Comparison of ENCODE assay signal across 11 cellular contexts in the genomic region with DNA sequence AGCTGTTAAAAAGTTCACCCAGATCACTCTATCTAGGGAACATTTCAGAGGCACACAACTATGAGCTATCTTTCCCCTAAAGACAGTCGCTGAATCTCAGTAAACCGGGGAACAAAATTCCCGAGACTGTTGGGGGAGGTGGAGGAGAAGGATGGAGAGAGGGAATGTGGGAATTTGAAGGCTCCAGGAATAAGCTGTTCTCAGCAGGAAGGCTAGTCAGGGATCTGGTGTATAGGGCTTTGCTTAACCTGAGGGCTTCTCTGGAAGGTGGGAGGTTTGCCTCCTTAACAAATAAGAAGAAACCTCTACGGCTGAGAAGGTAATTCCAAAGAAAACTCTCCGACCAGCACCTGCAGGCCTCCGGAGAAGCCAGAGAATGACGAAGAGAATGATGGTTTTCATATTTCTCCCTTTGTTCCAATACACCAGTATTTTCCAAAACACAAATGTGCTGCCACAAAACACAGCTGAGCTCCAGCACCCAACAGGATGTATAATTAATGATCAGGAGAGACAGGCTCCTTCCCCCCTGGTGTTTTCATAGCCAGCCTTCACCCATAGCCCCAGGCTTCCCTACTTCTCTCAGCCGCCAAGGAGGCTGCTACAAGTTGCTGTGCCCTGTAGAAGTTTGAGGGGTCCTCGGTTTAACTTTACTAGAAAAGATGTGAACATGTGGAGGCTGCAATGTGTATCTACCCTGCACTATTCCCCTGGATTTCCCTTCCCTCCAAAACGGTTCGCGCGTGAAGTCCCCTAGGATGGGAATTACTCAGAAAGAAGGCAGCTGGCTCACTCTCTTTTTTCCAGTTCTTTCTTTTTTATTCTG. TPM values are rescaled to one million over a fixed set of nuclear protein-coding genes. Genes with fewer than 3 reads are reported as not detected.
A peak's percentile ranks its signal among the peaks of the same experiment; 100 is the strongest.
DNase-seq lines count a peak whose midpoint lies in the region; ATAC-seq and TF ChIP-seq lines count a peak whose summit lies in the region.
"Had no signal": no experiment of that assay in that cellular context is flagged by ENCODE, and none has a peak within 500 bp of the region (broad histone marks: within the 10 kb centered on the region; RNA-seq: fewer than 3 reads in every experiment).

No MANE protein-coding gene starts in this region.

- H4K8ac ChIP-seq in trophoblast cell (ENCODE audit: low read depth, low read length): peak overlapping the region; percentile 64

- H3K9ac ChIP-seq in trophoblast cell (ENCODE audit: low read length): peak overlapping the region; percentile 67

- H3K9me3 ChIP-seq in trophoblast cell (ENCODE audit: insufficient read depth, low read depth, low read length): no peaks in the 10 kb centered on the region
- H3K9me3 ChIP-seq: neutrophil had no signal

- CTCF ChIA-PET in BJ (lab: Yijun Ruan, JAX): interaction anchor here (0.6 to 2.7 kb wide), 10 partner anchors 9 to 472 kb away, joined by 3 to 8 read pairs (median 4); no protein-coding TSS in a partner anchor

- H2AK5ac ChIP-seq in trophoblast cell (ENCODE audit: low read length): no peak overlapping the region

- WGBS in trophoblast cell (ENCODE audit: extremely low coverage, insufficient coverage, insufficient read length): no CpG with 5 or more reads among the region's 13 CpGs

- TF ChIP-seq CTCF in BJ (IDR thresholded peaks at IDR 0.05; ENCODE audit: insufficient read depth, low read depth, low read length) (no peak), epithelial cell of proximal tubule (conservative IDR thresholded peaks at IDR 0.05; ENCODE audit: low read depth, low read length) (no peak)

- no peak overlapping the region for H3K23ac ChIP-seq in trophoblast cell (ENCODE audit: low read length)

- DNase-seq in BJ (ENCODE audit: low read depth) (no peak), NCI-H526 (lab: John Stamatoyannopoulos, UW) (peak; percentile 5 to 41), epithelial cell of proximal tubule (ENCODE audit: low read depth) (no peak), trophoblast cell (no peak), NCI-H2196 treated with DMSO at 0.1 percent for 48 hours (lab: John Stamatoyannopoulos, UW; ENCODE audit: unreplicated experiment) (no peak), iPS-NIHi7 (ENCODE audit: extremely low spot score) (no peak)
- DNase-seq: DND-41, NCI-H1930 had no signal

- H4K91ac ChIP-seq in trophoblast cell (ENCODE audit: low read depth, low read length): no peak overlapping the region

- H3K27me3 ChIP-seq in BJ (ENCODE audit: control insufficient read depth, insufficient read depth, low read length) (no peaks in the 10 kb centered on the region; the same call in 1 of the 2 replicates), trophoblast cell (ENCODE audit: insufficient read depth, low read length) (no peaks in the 10 kb centered on the region)

- no peak overlapping the region for H2AFZ ChIP-seq in trophoblast cell (ENCODE audit: insufficient read depth, low read length, poor library complexity)

- peak overlapping the region; percentile 78 for H3K14ac ChIP-seq in trophoblast cell (ENCODE audit: low read length)

- H3K79me1 ChIP-seq in trophoblast cell (ENCODE audit: low read length): peaks cover 36% of the 10 kb centered on the region

- peak overlapping the region; percentile 89 for H2BK120ac ChIP-seq in trophoblast cell (ENCODE audit: insufficient read depth, low read length, poor library complexity)

- no peak overlapping the region for H3K27ac ChIP-seq in trophoblast cell (ENCODE audit: low read depth, low read length)
- H3K27ac ChIP-seq: neutrophil had no signal

- H3K4me3 ChIP-seq in BJ (ENCODE audit: low read depth, low read length): peak overlapping the region; percentile 83
- H3K4me3 ChIP-seq in epithelial cell of proximal tubule (ENCODE audit: low read depth, low read length): peak overlapping the region; percentile 85
- peak overlapping the region; percentile 97 for H3K4me3 ChIP-seq in trophoblast cell (ENCODE audit: low read depth, low read length)

- H2BK12ac ChIP-seq in trophoblast cell (ENCODE audit: low read length): no peak overlapping the region

- H3K79me2 ChIP-seq in trophoblast cell (ENCODE audit: control insufficient read depth, insufficient read depth, low read length, poor library complexity): peaks cover 28% of the 10 kb centered on the region

- H3K18ac ChIP-seq in trophoblast cell (ENCODE audit: low read length): no peak overlapping the region

- POLR2A ChIA-PET in BJ (lab: Charles Lee): interaction anchor here (0.6 kb wide), 1 partner anchor 130 kb away, joined by 3 read pairs; no protein-coding TSS in a partner anchor

- peaks cover 7 to 21% of the 10 kb centered on the region in 2 experiments for H3K4me1 ChIP-seq in trophoblast cell (ENCODE audit: control insufficient read depth in 1 of 2, insufficient read depth in 2 of 2, low read length in 2 of 2)

- H3K4me2 ChIP-seq in trophoblast cell (ENCODE audit: low read length): peak overlapping the region; percentile 91

- no peaks in the 10 kb centered on the region for H3K36me3 ChIP-seq in BJ (ENCODE audit: control insufficient read depth, insufficient read depth, low read length)
- peaks cover 15 to 20% of the 10 kb centered on the region in 2 experiments for H3K36me3 ChIP-seq in trophoblast cell (ENCODE audit: control insufficient read depth in 1 of 2, insufficient read depth in 2 of 2, low read length in 2 of 2)
- H3K36me3 ChIP-seq: neutrophil had no signal

- peak overlapping the region; percentile 12 for H2BK5ac ChIP-seq in trophoblast cell (ENCODE audit: low read depth, low read length, poor library complexity)

- no peak overlapping the region for H4K12ac ChIP-seq in trophoblast cell (ENCODE audit: low read depth, low read length)

- no peak for ATAC-seq in HG03432 (IDR thresholded peaks at IDR 0.05; ENCODE audit: unreplicated experiment)
- ATAC-seq in GM18858 (IDR thresholded peaks at IDR 0.05; ENCODE audit: unreplicated experiment): no peak

- peak overlapping the region; percentile 90 for H3K4ac ChIP-seq in trophoblast cell (ENCODE audit: low read depth, low read length)

RNA-seq across cellular contexts. Expression of a gene that starts 2.0 kb away (rescaled TPM):
- 21.4 and 26.3 TPM in 2 replicates for polyA plus RNA-seq in BJ (2011; rRNA removed)
- polyA minus RNA-seq in BJ (2011; rRNA and poly(A)+ RNA removed): 41.8 and 46.1 TPM in 2 replicates
- 12.5 and 19.5 TPM in 2 replicates for total RNA-seq in epithelial cell of proximal tubule
- polyA plus RNA-seq in trophoblast cell (2013): 130 and 138 TPM in 2 replicates

Comparison
In these comparisons a context has a peak if more than half of its experiments do, and no peak if none do; other contexts are left out.
1. DNase-seq: peak in NCI-H526 (2 of 2); none in BJ (single experiment), epithelial cell of proximal tubule (single experiment), trophoblast cell (0 of 2), NCI-H2196 treated with DMSO at 0.1 percent for 48 hours (single experiment) and iPS-NIHi7 (single experiment).
2. Peak in every context shown above with its lines, with median percentiles within 50 percentile points of each other: H3K4me3 ChIP-seq.